8 cellular contexts compared by ENCODE assay signal in genomic region chr14:22767323-22767589, GRCh38. TPM values are rescaled to one million over a fixed set of nuclear protein-coding genes. Genes with fewer than 3 reads are reported as not detected.
DNase-seq lines count a peak whose midpoint lies in the region; ATAC-seq and TF ChIP-seq lines count a peak whose summit lies in the region.

No MANE protein-coding gene starts in this region.

- in situ Hi-C loops in IMR-90 (cut with MboI; ENCODE audit: low sequenced_read_pairs) = loop anchor here (10.0 kb wide), 1 partner anchor 212 kb away; no protein-coding TSS in a partner anchor

- POLR2A ChIA-PET in IMR-90 (lab: Charles Lee; ENCODE audit: unreplicated experiment) = no interaction called here

- TF ChIP-seq CTCF in GM12864 (IDR thresholded peaks at IDR 0.05; ENCODE audit: low read depth, low read length, missing control alignments) = no peak
- TF ChIP-seq CTCF in IMR-90 (conservative IDR thresholded peaks at IDR 0.05; ENCODE audit: low read depth, low read length) = no peak
- TF ChIP-seq CTCF in dorsolateral prefrontal cortex (IDR thresholded peaks at IDR 0.05 in 54 of 56, conservative IDR thresholded peaks at IDR 0.05 in 2 of 56; ENCODE audit: low read depth in 1 of 56, partially characterized antibody in 56 of 56) = no peak

- peak overlapping the region; percentile 37; the same call in 1 of the 2 replicates for H2AK5ac ChIP-seq in IMR-90 (ENCODE audit: low read depth, low read length)

- no peak overlapping the region for H3K18ac ChIP-seq in IMR-90 (ENCODE audit: low read depth, low read length)

- peak overlapping the region; percentile 85 for H3K4me3 ChIP-seq in GM12864 (ENCODE audit: low read depth, low read length)
- H3K4me3 ChIP-seq in IMR-90 (ENCODE audit: insufficient read depth, low read depth, low read length) = peak overlapping the region; percentile 90
- H3K4me3 ChIP-seq in dorsolateral prefrontal cortex = peak overlapping the region; percentile 61 to 99 (median 89)
- H3K4me3 ChIP-seq in neuron (ENCODE audit: low read length) = peak overlapping the region; percentile 84

- peak overlapping the region; percentile 93; the same call in 1 of the 2 replicates for H3K4ac ChIP-seq in IMR-90 (ENCODE audit: low read depth, low read length)

- peak overlapping the region; percentile 93 to 99; a peak in 2 of 4 replicates for H4K8ac ChIP-seq in IMR-90 (ENCODE audit: low read depth in 2 of 2, low read length in 2 of 2)

- H3K9ac ChIP-seq in IMR-90 (ENCODE audit: low read depth, low read length) = peak overlapping the region; percentile 96

- WGBS in IMR-90 (ENCODE audit: extremely low coverage in 2 of 2, insufficient read length in 1 of 2), 2 experiments = no CpG with 5 or more reads among the region's 6 CpGs

- H3K56ac ChIP-seq in IMR-90 (ENCODE audit: extremely low read depth, insufficient read depth, low read length) = no peak overlapping the region

- peak overlapping the region; percentile 88; the same call in 1 of the 2 replicates for H3K23ac ChIP-seq in IMR-90 (ENCODE audit: low read depth, low read length)

- no peak for TF ChIP-seq RAD21 in IMR-90 (IDR thresholded peaks at IDR 0.05; ENCODE audit: low read length)

- H3K9me3 ChIP-seq in IMR-90 (ENCODE audit: control insufficient read depth, insufficient read depth, low read length) (0 out of 2 replicates have a peak, but pooled peaks cover under 1% of the 10 kb centered on the region), neuron (ENCODE audit: low read length) (peaks cover 3% of the 10 kb centered on the region)

- H3K79me1 ChIP-seq in IMR-90 (ENCODE audit: low read depth in 1 of 2, low read length in 2 of 2) = peaks cover 35 to 51% of the 10 kb centered on the region in 2 experiments

- H3K4me1 ChIP-seq in IMR-90 (ENCODE audit: control insufficient read depth, insufficient read depth, low read length) = peaks cover 5% of the 10 kb centered on the region
- peaks cover 18% of the 10 kb centered on the region for H3K4me1 ChIP-seq in neuron (ENCODE audit: insufficient read depth, low read length)

- H3K27me3 ChIP-seq in IMR-90 (ENCODE audit: control insufficient read depth, insufficient read depth, low read length) = no peaks in the 10 kb centered on the region
- H3K27me3 ChIP-seq in dorsolateral prefrontal cortex = no peaks in the 10 kb centered on the region
- H3K27me3 ChIP-seq in neuron (ENCODE audit: insufficient read depth, low read length) = no peaks in the 10 kb centered on the region

- no peak overlapping the region; the same call in 1 of the 2 replicates for H4K91ac ChIP-seq in IMR-90 (ENCODE audit: insufficient read depth, low read depth, low read length)

- CTCF ChIA-PET in IMR-90 (lab: Yijun Ruan, JAX) = no interaction called here

- H2AFZ ChIP-seq in IMR-90 (replicated peaks; ENCODE audit: low read length, poor library complexity) = peak overlapping the region; percentile 99
- peak overlapping the region; percentile 82 for H2AFZ ChIP-seq in neuron (ENCODE audit: low read depth, low read length)

- peak overlapping the region; percentile 13 for H4K5ac ChIP-seq in IMR-90 (ENCODE audit: low read depth, low read length)

- H2AK9ac ChIP-seq in IMR-90 (replicated peaks; ENCODE audit: low read depth, low read length, poor library complexity) = peak overlapping the region; percentile 99

- peaks cover 29% of the 10 kb centered on the region for H3K36me3 ChIP-seq in IMR-90 (ENCODE audit: control insufficient read depth, insufficient read depth, low read length)
- H3K36me3 ChIP-seq in neuron (ENCODE audit: insufficient read depth, low read length) = peaks cover 31% of the 10 kb centered on the region

- H2BK15ac ChIP-seq in IMR-90 (ENCODE audit: low read depth, low read length) = no peak overlapping the region

- TF ChIP-seq POLR2A in IMR-90 (IDR thresholded peaks at IDR 0.05; ENCODE audit: low read depth, low read length) = no peak

- dilution Hi-C loops in IMR-90 (cut with HindIII; ENCODE audit: low sequenced_read_pairs, unreplicated experiment) = no loop called here

- intact Hi-C loops in IMR-90 (cut with micrococcal nuclease) (loop anchor here (2.0 to 5.0 kb wide), 3 partner anchors 52 to 210 kb away; no protein-coding TSS in a partner anchor), dorsolateral prefrontal cortex (cut with DNase I) (loop anchor here (2.0 to 10.0 kb wide), 7 partner anchors 60 to 382 kb away; partner anchors contain the start of genes DAD1 (in 2 of the 2) and MRPL52 (in 2 of the 2))

- peak overlapping the region; percentile 82 for H3K14ac ChIP-seq in IMR-90 (replicated peaks; ENCODE audit: low read depth, low read length)

- H3K27ac ChIP-seq in IMR-90 (ENCODE audit: insufficient read depth, low read length) = peak overlapping the region; percentile 92
- H3K27ac ChIP-seq in dorsolateral prefrontal cortex = peak overlapping the region in 45 of 59 donors; percentile 79 to 98 (median 93)

- DNase-seq in GM12864 (ENCODE audit: low read depth) (no peak), IMR-90 (no peak), dorsolateral prefrontal cortex (no peak), DMS153 (lab: John Stamatoyannopoulos, UW) (no peak), ecto neural progenitor cell (ENCODE audit: low spot score) (no peak), mucosa of gallbladder (ENCODE audit: low spot score) (no peak), MV-4-11 (lab: John Stamatoyannopoulos, UW) (no peak)

- peak; percentile 4; the same call in 1 of the 2 replicates for ATAC-seq in IMR-90 (ENCODE audit: low read depth)

- no peak overlapping the region for H2BK120ac ChIP-seq in IMR-90 (ENCODE audit: low read depth, low read length)

- no peak overlapping the region for H2BK20ac ChIP-seq in IMR-90 (ENCODE audit: low read depth, low read length)

- H2BK5ac ChIP-seq in IMR-90 (ENCODE audit: low read depth, low read length, poor library complexity, severe bottlenecking) = no peak overlapping the region

- no TSS peak for BruUV-seq in IMR-90 (replicated peaks; lab: Mats Ljungman, UMichigan)

- no peaks in the 10 kb centered on the region for H4K20me1 ChIP-seq in IMR-90 (ENCODE audit: insufficient read depth, low read length)

- H3K4me2 ChIP-seq in IMR-90 (ENCODE audit: low read depth, low read length) = peak overlapping the region; percentile 99

- H3K9me1 ChIP-seq in IMR-90 (ENCODE audit: insufficient read depth, low read length) = no peaks in the 10 kb centered on the region

TF ChIP-seq in IMR-90, 13 proteins besides CTCF, POLR2A, EP300 and RAD21:
- TF ChIP-seq SMC3 (IDR thresholded peaks at IDR 0.05; ENCODE audit: low read depth, low read length) = no peak
- TF ChIP-seq ELK1 (IDR thresholded peaks at IDR 0.05; ENCODE audit: borderline replicate concordance, low read depth, low read length) = no peak
- TF ChIP-seq FOS (IDR thresholded peaks at IDR 0.05; ENCODE audit: low read depth, low read length) = no peak
- no peak for TF ChIP-seq BHLHE40 (IDR thresholded peaks at IDR 0.05; ENCODE audit: low read depth, low read length)
- no peak for TF ChIP-seq CHD1 (IDR thresholded peaks at IDR 0.05; ENCODE audit: low read depth, low read length)
- no peak for TF ChIP-seq CEBPB (IDR thresholded peaks at IDR 0.05; ENCODE audit: low read depth, low read length)
- no peak for TF ChIP-seq MXI1 (IDR thresholded peaks at IDR 0.05; ENCODE audit: borderline replicate concordance, low read depth, low read length)

RNA-seq across cellular contexts. Expression of gene OXA1L, which starts 0.8 kb away (rescaled TPM):
- total RNA-seq in IMR-90 (2012; rRNA removed) (40.0 and 47.3 TPM in 2 replicates), dorsolateral prefrontal cortex (10 to 100 TPM; 33.8 to 82.0 (median 55.8) TPM), mucosa of gallbladder (114 TPM)
- polyA plus RNA-seq in IMR-90 (2012; rRNA removed) = 113 and 161 TPM in 2 replicates
- polyA plus RNA-seq in IMR-90 (2012; cell fraction: cytosol; rRNA removed) = 55.0 and 68.3 TPM in 2 replicates
- polyA plus RNA-seq in IMR-90 (2012; cell fraction: nucleus; rRNA removed; ENCODE audit: low replicate concordance) = 122 and 328 TPM in 2 replicates

RNA-seq across cellular contexts. Expression of gene SLC7A7, which starts 48.0 kb away (rescaled TPM):
- total RNA-seq in IMR-90 (2012; rRNA removed) (1.4 and 2.0 TPM in 2 replicates), dorsolateral prefrontal cortex (10 to 100 TPM in 4 of 120 experiments, 1 to 10 TPM in 115, under 1 TPM in 1; 1.00 to 12.6 (median 3.5) TPM), mucosa of gallbladder (72.7 TPM)
- 1.4 and 1.8 TPM in 2 replicates for polyA plus RNA-seq in IMR-90 (2012; rRNA removed)
- 1.5 and 2.2 TPM in 2 replicates for polyA plus RNA-seq in IMR-90 (2012; cell fraction: cytosol; rRNA removed)
- 3.9 and 11.9 TPM in 2 replicates for polyA plus RNA-seq in IMR-90 (2012; cell fraction: nucleus; rRNA removed; ENCODE audit: low replicate concordance)
